14 cellular contexts compared by ENCODE assay signal in the genomic region with DNA sequence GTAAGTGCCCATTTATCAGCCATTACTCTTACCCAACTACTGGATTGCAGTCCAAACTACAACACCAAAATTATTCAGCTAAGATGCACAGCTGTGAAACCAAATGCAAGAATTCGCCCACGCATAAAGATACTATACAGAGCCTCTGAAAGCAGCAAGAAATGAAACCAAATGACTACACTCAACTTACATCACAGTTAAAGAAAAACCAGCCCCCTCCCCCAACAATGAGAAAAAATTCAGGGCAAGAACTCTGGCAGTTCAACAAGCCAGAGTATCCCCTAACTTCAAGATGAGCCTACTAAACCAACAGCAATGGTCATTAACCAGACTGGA.
A peak's percentile ranks its signal among the peaks of the same experiment; 100 is the strongest.
DNase-seq lines count a peak whose midpoint lies in the region; ATAC-seq lines count a peak whose summit lies in the region.
"Had no signal": no experiment of that assay in that cellular context is flagged by ENCODE, and none has a peak within 500 bp of the region (broad histone marks: within the 10 kb centered on the region; RNA-seq: fewer than 3 reads in every experiment).

No MANE protein-coding gene starts in this region.

- no peaks in the 10 kb centered on the region for H3K36me3 Mint-ChIP-seq in T-helper 17 cell (ENCODE audit: low read depth)
- H3K36me3 Mint-ChIP-seq: activated naive CD4-positive, alpha-beta T cell treated with anti-CD3 and anti-CD28 coated beads, Interleukin-2, amount 10 ng/mL, durations not matched to agents 7 days and 5 days; CD14-positive monocyte had no signal

- no peaks in the 10 kb centered on the region for H3K36me3 ChIP-seq in trophoblast cell (ENCODE audit: control insufficient read depth in 1 of 2, insufficient read depth in 2 of 2, low read length in 2 of 2)
- H3K36me3 ChIP-seq: cardiac muscle cell, thyroid gland had no signal

- no peak overlapping the region for H4K8ac ChIP-seq in trophoblast cell (ENCODE audit: low read depth, low read length)

- H4K91ac ChIP-seq in trophoblast cell (ENCODE audit: low read depth, low read length) = peak overlapping the region; percentile 58

- H3K4me3 ChIP-seq in trophoblast cell (ENCODE audit: low read depth, low read length) = no peak overlapping the region
- H3K4me3 ChIP-seq: cardiac muscle cell, thyroid gland had no signal

- H3K23ac ChIP-seq in trophoblast cell (ENCODE audit: low read length) = no peak overlapping the region

- peaks cover 2% of the 10 kb centered on the region for H3K79me2 ChIP-seq in trophoblast cell (ENCODE audit: control insufficient read depth, insufficient read depth, low read length, poor library complexity)

- peaks cover 10% of the 10 kb centered on the region in 2 experiments for H3K4me1 ChIP-seq in trophoblast cell (ENCODE audit: control insufficient read depth in 1 of 2, insufficient read depth in 2 of 2, low read length in 2 of 2)
- H3K4me1 ChIP-seq: thyroid gland had no signal

- WGBS in trophoblast cell (ENCODE audit: extremely low coverage, insufficient coverage, insufficient read length) = no CpG with 5 or more reads among the region's 2 CpGs

- peak overlapping the region; percentile 52 for H3K4me2 ChIP-seq in trophoblast cell (ENCODE audit: low read length)

- no peak overlapping the region for H3K14ac ChIP-seq in trophoblast cell (ENCODE audit: low read length)

- H3K4me3 Mint-ChIP-seq in T-helper 17 cell = no peak overlapping the region
- H3K4me3 Mint-ChIP-seq: activated naive CD4-positive, alpha-beta T cell treated with anti-CD3 and anti-CD28 coated beads, Interleukin-2, amount 10 ng/mL, durations not matched to agents 7 days and 5 days; CD14-positive monocyte had no signal

- H2BK120ac ChIP-seq in trophoblast cell (ENCODE audit: insufficient read depth, low read length, poor library complexity) = peak overlapping the region; percentile 82

- H3K27ac ChIP-seq in trophoblast cell (ENCODE audit: low read depth, low read length) = peak overlapping the region; percentile 35
- H3K27ac ChIP-seq: cardiac muscle cell, thyroid gland had no signal

- peak; percentile 36 to 49 for DNase-seq in trophoblast cell
- DNase-seq in NCI-H82 (lab: John Stamatoyannopoulos, UW) = no peak
- DNase-seq in activated T-cell treated with anti-CD3 and anti-CD28 coated beads for 4 hours = no peak
- no peak for DNase-seq in T-helper 17 cell
- DNase-seq: activated naive CD4-positive, alpha-beta T cell treated with anti-CD3 and anti-CD28 coated beads, Interleukin-2, amount 10 ng/mL, durations not matched to agents 7 days and 5 days; kidney; NCI-H187 treated with DMSO at 0.1 percent for 48 hours; NCI-H748 treated with DMSO at 0.1 percent for 48 hours; thyroid gland had no signal

- no peaks in the 10 kb centered on the region for H3K27me3 ChIP-seq in trophoblast cell (ENCODE audit: insufficient read depth, low read length)
- H3K27me3 ChIP-seq: cardiac muscle cell, thyroid gland had no signal

- no peak overlapping the region for H3K27ac Mint-ChIP-seq in T-helper 17 cell
- H3K27ac Mint-ChIP-seq: activated naive CD4-positive, alpha-beta T cell treated with anti-CD3 and anti-CD28 coated beads, Interleukin-2, amount 10 ng/mL, durations not matched to agents 7 days and 5 days; CD14-positive monocyte had no signal

- H3K27me3 Mint-ChIP-seq in T-helper 17 cell = no peaks in the 10 kb centered on the region
- H3K27me3 Mint-ChIP-seq: activated naive CD4-positive, alpha-beta T cell treated with anti-CD3 and anti-CD28 coated beads, Interleukin-2, amount 10 ng/mL, durations not matched to agents 7 days and 5 days had no signal

- no peak overlapping the region for H4K12ac ChIP-seq in trophoblast cell (ENCODE audit: low read depth, low read length)

- H3K4me1 Mint-ChIP-seq in T-helper 17 cell = no peaks in the 10 kb centered on the region
- H3K4me1 Mint-ChIP-seq: activated naive CD4-positive, alpha-beta T cell treated with anti-CD3 and anti-CD28 coated beads, Interleukin-2, amount 10 ng/mL, durations not matched to agents 7 days and 5 days; CD14-positive monocyte had no signal

- H3K18ac ChIP-seq in trophoblast cell (ENCODE audit: low read length) = no peak overlapping the region

- no peak overlapping the region for H2AK5ac ChIP-seq in trophoblast cell (ENCODE audit: low read length)

- peaks cover 5% of the 10 kb centered on the region for H3K79me1 ChIP-seq in trophoblast cell (ENCODE audit: low read length)

- H3K9me3 ChIP-seq in trophoblast cell (ENCODE audit: insufficient read depth, low read depth, low read length) (peaks cover 2% of the 10 kb centered on the region), T-helper 17 cell (ENCODE audit: control insufficient read depth, low read length, poor library complexity, severe bottlenecking) (no peaks in the 10 kb centered on the region)
- H3K9me3 ChIP-seq: thyroid gland had no signal

- ATAC-seq in GM18873 (IDR thresholded peaks at IDR 0.05; ENCODE audit: low FRiP score, unreplicated experiment) = peak; percentile 81
- ATAC-seq in GM21619 (IDR thresholded peaks at IDR 0.05; ENCODE audit: unreplicated experiment) = peak; percentile 67
- peak; percentile 86 for ATAC-seq in HG03060 (IDR thresholded peaks at IDR 0.05; ENCODE audit: low read depth, unreplicated experiment)
- no peak for ATAC-seq in T-helper 17 cell

- H3K4ac ChIP-seq in trophoblast cell (ENCODE audit: low read depth, low read length) = no peak overlapping the region

- no peak overlapping the region for H3K9ac ChIP-seq in trophoblast cell (ENCODE audit: low read length)

- no peak overlapping the region for H2AFZ ChIP-seq in trophoblast cell (ENCODE audit: insufficient read depth, low read length, poor library complexity)

- H2BK5ac ChIP-seq in trophoblast cell (ENCODE audit: low read depth, low read length, poor library complexity) = peak overlapping the region; percentile 76

- H2BK12ac ChIP-seq in trophoblast cell (ENCODE audit: low read length) = peak overlapping the region; percentile 44

Comparison
In these comparisons a context has a peak if more than half of its experiments do, and no peak if none do; other contexts are left out.
1. DNase-seq: peak in trophoblast cell (2 of 2); none in NCI-H82 (single experiment), activated T-cell treated with anti-CD3 and anti-CD28 coated beads for 4 hours (single experiment) and T-helper 17 cell (0 of 3).